ENCODE assay signal across 1 cellular context in genomic region chr19:38729653-38730469, GRCh38.
TF ChIP-seq lines count a peak whose summit lies in the region.

No MANE protein-coding gene starts in this region.

TF ChIP-seq in HepG2, 621 proteins besides CTCF, POLR2A, EP300 and RAD21 (continued from another document):
- TF ChIP-seq, protein P1, sequence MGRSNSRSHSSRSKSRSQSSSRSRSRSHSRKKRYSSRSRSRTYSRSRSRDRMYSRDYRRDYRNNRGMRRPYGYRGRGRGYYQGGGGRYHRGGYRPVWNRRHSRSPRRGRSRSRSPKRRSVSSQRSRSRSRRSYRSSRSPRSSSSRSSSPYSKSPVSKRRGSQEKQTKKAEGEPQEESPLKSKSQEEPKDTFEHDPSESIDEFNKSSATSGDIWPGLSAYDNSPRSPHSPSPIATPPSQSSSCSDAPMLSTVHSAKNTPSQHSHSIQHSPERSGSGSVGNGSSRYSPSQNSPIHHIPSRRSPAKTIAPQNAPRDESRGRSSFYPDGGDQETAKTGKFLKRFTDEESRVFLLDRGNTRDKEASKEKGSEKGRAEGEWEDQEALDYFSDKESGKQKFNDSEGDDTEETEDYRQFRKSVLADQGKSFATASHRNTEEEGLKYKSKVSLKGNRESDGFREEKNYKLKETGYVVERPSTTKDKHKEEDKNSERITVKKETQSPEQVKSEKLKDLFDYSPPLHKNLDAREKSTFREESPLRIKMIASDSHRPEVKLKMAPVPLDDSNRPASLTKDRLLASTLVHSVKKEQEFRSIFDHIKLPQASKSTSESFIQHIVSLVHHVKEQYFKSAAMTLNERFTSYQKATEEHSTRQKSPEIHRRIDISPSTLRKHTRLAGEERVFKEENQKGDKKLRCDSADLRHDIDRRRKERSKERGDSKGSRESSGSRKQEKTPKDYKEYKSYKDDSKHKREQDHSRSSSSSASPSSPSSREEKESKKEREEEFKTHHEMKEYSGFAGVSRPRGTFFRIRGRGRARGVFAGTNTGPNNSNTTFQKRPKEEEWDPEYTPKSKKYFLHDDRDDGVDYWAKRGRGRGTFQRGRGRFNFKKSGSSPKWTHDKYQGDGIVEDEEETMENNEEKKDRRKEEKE (IDR thresholded peaks at IDR 0.05) = no peak
- TF ChIP-seq CEBPG (CRISPR knock-in tag; IDR thresholded peaks at IDR 0.05) (no peak), ZNF230 (CRISPR knock-in tag; IDR thresholded peaks at IDR 0.05) (no peak), ZUFSP (CRISPR knock-in tag; IDR thresholded peaks at IDR 0.05; ENCODE audit: borderline replicate concordance) (no peak), ZNF12 (CRISPR knock-in tag; IDR thresholded peaks at IDR 0.05) (no peak), TEF (CRISPR knock-in tag; IDR thresholded peaks at IDR 0.05) (no peak), RCOR2 (CRISPR knock-in tag; IDR thresholded peaks at IDR 0.05) (no peak), MAF1 (CRISPR knock-in tag; IDR thresholded peaks at IDR 0.05; ENCODE audit: borderline replicate concordance) (no peak), ZMYM3 (CRISPR knock-in tag; IDR thresholded peaks at IDR 0.05) (no peak), HOXD1 (CRISPR knock-in tag; IDR thresholded peaks at IDR 0.05) (no peak), ZNF136 (CRISPR knock-in tag; IDR thresholded peaks at IDR 0.05; ENCODE audit: low read depth) (no peak), FOXP4 (CRISPR knock-in tag; IDR thresholded peaks at IDR 0.05) (no peak), POLR2G (IDR thresholded peaks at IDR 0.05; ENCODE audit: low read depth, low read length) (no peak), PCBP1 (IDR thresholded peaks at IDR 0.05; ENCODE audit: borderline replicate concordance, low read depth, low read length) (no peak), ZNF546 (CRISPR knock-in tag; conservative IDR thresholded peaks at IDR 0.05) (no peak), HDAC2 (CRISPR knock-in tag; IDR thresholded peaks at IDR 0.05) (no peak), EEA1 (CRISPR knock-in tag; IDR thresholded peaks at IDR 0.05; ENCODE audit: borderline replicate concordance) (no peak), HNRNPLL (IDR thresholded peaks at IDR 0.05; ENCODE audit: low read depth, low read length, poor library complexity, severe bottlenecking) (no peak), HHEX (CRISPR knock-in tag; IDR thresholded peaks at IDR 0.05) (no peak), NFKB2 (CRISPR knock-in tag; IDR thresholded peaks at IDR 0.05; ENCODE audit: borderline replicate concordance) (peak; percentile 24; the same call in 1 of the 2 replicates), ZFP37 (CRISPR knock-in tag; IDR thresholded peaks at IDR 0.05; ENCODE audit: borderline replicate concordance) (no peak), MEIS1 (CRISPR knock-in tag; IDR thresholded peaks at IDR 0.05; ENCODE audit: borderline replicate concordance) (no peak), ZMYM2 (CRISPR knock-in tag; IDR thresholded peaks at IDR 0.05) (no peak), ZNF644 (CRISPR knock-in tag; IDR thresholded peaks at IDR 0.05; ENCODE audit: low read depth) (no peak), ZNF34 (CRISPR knock-in tag; IDR thresholded peaks at IDR 0.05; ENCODE audit: borderline replicate concordance) (no peak)
- TF ChIP-seq, protein P2, sequence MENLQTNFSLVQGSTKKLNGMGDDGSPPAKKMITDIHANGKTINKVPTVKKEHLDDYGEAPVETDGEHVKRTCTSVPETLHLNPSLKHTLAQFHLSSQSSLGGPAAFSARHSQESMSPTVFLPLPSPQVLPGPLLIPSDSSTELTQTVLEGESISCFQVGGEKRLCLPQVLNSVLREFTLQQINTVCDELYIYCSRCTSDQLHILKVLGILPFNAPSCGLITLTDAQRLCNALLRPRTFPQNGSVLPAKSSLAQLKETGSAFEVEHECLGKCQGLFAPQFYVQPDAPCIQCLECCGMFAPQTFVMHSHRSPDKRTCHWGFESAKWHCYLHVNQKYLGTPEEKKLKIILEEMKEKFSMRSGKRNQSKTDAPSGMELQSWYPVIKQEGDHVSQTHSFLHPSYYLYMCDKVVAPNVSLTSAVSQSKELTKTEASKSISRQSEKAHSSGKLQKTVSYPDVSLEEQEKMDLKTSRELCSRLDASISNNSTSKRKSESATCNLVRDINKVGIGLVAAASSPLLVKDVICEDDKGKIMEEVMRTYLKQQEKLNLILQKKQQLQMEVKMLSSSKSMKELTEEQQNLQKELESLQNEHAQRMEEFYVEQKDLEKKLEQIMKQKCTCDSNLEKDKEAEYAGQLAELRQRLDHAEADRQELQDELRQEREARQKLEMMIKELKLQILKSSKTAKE (CRISPR knock-in tag; IDR thresholded peaks at IDR 0.05; ENCODE audit: borderline replicate concordance) = no peak
- TF ChIP-seq, protein P3, sequence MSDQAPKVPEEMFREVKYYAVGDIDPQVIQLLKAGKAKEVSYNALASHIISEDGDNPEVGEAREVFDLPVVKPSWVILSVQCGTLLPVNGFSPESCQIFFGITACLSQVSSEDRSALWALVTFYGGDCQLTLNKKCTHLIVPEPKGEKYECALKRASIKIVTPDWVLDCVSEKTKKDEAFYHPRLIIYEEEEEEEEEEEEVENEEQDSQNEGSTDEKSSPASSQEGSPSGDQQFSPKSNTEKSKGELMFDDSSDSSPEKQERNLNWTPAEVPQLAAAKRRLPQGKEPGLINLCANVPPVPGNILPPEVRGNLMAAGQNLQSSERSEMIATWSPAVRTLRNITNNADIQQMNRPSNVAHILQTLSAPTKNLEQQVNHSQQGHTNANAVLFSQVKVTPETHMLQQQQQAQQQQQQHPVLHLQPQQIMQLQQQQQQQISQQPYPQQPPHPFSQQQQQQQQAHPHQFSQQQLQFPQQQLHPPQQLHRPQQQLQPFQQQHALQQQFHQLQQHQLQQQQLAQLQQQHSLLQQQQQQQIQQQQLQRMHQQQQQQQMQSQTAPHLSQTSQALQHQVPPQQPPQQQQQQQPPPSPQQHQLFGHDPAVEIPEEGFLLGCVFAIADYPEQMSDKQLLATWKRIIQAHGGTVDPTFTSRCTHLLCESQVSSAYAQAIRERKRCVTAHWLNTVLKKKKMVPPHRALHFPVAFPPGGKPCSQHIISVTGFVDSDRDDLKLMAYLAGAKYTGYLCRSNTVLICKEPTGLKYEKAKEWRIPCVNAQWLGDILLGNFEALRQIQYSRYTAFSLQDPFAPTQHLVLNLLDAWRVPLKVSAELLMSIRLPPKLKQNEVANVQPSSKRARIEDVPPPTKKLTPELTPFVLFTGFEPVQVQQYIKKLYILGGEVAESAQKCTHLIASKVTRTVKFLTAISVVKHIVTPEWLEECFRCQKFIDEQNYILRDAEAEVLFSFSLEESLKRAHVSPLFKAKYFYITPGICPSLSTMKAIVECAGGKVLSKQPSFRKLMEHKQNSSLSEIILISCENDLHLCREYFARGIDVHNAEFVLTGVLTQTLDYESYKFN (CRISPR knock-in tag; conservative IDR thresholded peaks at IDR 0.05) = no peak
- TF ChIP-seq, protein P4, sequence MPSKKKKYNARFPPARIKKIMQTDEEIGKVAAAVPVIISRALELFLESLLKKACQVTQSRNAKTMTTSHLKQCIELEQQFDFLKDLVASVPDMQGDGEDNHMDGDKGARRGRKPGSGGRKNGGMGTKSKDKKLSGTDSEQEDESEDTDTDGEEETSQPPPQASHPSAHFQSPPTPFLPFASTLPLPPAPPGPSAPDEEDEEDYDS (CRISPR knock-in tag; IDR thresholded peaks at IDR 0.05) = no peak
